Comparison of ENCODE assay signal across 11 cellular contexts in the genomic region with DNA sequence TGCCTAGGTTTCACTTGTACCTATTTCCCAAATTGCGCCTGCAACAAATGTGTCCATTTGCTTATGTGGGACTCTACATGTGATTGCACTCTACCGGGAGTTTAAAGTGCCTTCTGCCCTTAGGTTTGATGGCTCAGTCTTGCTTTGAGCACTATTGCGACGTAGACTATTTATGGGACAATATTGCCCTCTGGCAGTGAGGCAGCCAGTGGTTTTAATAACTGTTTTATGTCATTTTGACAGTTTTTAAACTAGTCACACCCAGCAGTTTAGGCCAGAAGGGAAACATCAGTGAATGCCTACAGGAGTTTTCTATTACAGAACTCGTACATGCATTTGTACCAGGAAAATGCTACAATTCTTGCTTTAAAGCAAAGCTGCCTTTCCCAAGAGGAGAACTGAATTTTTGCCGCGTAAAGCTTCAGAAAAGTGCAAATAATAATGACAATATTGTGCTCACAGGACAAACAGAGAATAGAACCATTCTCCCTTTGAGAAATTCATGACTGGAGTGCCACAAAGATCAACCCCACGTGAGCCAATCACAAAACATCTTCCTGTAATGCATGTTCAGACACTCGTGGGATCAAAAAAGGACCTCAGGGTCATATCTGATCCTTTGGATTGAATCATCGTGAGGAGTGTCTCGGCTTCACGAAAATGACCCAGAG.
DNase-seq lines count a peak whose midpoint lies in the region; FAIRE-seq and TF ChIP-seq lines count a peak whose summit lies in the region.
"Had no signal": no experiment of that assay in that cellular context is flagged by ENCODE, and none has a peak within 500 bp of the region (broad histone marks: within the 10 kb centered on the region; RNA-seq: fewer than 3 reads in every experiment).

No MANE protein-coding gene starts in this region.

- BruUV-seq in MCF 10A (replicated peaks; lab: Mats Ljungman, UMichigan), result no TSS peak

- DNase-seq in MCF 10A (ENCODE audit: unreplicated experiment) (peak; percentile 5), breast epithelium (ENCODE audit: low spot score in 2 of 2) (no peak), adipocyte (ENCODE audit: low read depth) (peak; percentile 88), left kidney (ENCODE audit: low read depth, low spot score) (peak; percentile 68), type B pancreatic cell (ENCODE audit: extremely low spot score, unreplicated experiment) (no peak), GM19240 (ENCODE audit: insufficient read length, low spot score) (no peak), GM19239 (ENCODE audit: insufficient read length, low spot score) (no peak), progenitor cell of endocrine pancreas (ENCODE audit: low spot score, unreplicated experiment) (no peak)
- DNase-seq: activated naive CD4-positive, alpha-beta T cell treated with Interleukin-2 at 50 U/mL for 16 hours; KBM-7 had no signal

- H3K27me3 ChIP-seq in breast epithelium, result no peaks in the 10 kb centered on the region
- no peaks in the 10 kb centered on the region for H3K27me3 ChIP-seq in adipocyte (replicated peaks; ENCODE audit: control insufficient read depth, insufficient read depth, low read length)

- H3K4me1 ChIP-seq in breast epithelium, result no peaks in the 10 kb centered on the region
- H3K4me1 ChIP-seq in adipocyte (ENCODE audit: control insufficient read depth, insufficient read depth, low read length), result peaks cover 9% of the 10 kb centered on the region

- TF ChIP-seq POLR2A in breast epithelium (IDR thresholded peaks at IDR 0.05), result no peak

- H3K36me3 ChIP-seq in breast epithelium (no peaks in the 10 kb centered on the region), adipocyte (ENCODE audit: control insufficient read depth, insufficient read depth, low read length, severe bottlenecking) (no peaks in the 10 kb centered on the region)

- H3K4me1 Mint-ChIP-seq in MCF 10A (ENCODE audit: insufficient read depth, unreplicated experiment) (peaks cover 5% of the 10 kb centered on the region), type B pancreatic cell (ENCODE audit: unreplicated experiment) (peaks cover 14% of the 10 kb centered on the region), progenitor cell of endocrine pancreas (ENCODE audit: low read depth) (no peaks in the 10 kb centered on the region)

- H3K9me3 ChIP-seq in breast epithelium, result no peaks in the 10 kb centered on the region
- H3K9me3 ChIP-seq in adipocyte (ENCODE audit: control insufficient read depth, low read length), result no peaks in the 10 kb centered on the region

- H3K4me3 Mint-ChIP-seq in MCF 10A (ENCODE audit: unreplicated experiment), result no peak overlapping the region
- peak overlapping the region; percentile 20 for H3K4me3 Mint-ChIP-seq in type B pancreatic cell
- H3K4me3 Mint-ChIP-seq in progenitor cell of endocrine pancreas (ENCODE audit: low read depth), result no peak overlapping the region
- H3K4me3 Mint-ChIP-seq: GM23338 had no signal

- no peak overlapping the region for H3K27ac ChIP-seq in breast epithelium

- no peak overlapping the region for H3K9ac ChIP-seq in adipocyte (ENCODE audit: low read length)

- CTCF ChIA-PET in MCF 10A (lab: Yijun Ruan, JAX), result interaction anchor here (0.5 to 1.8 kb wide), 11 partner anchors 10 to 1575 kb away, joined by 3 to 5 read pairs (median 3); no protein-coding TSS in a partner anchor

- POLR2A ChIA-PET in MCF 10A (lab: Yijun Ruan, JAX), result interaction anchor here (1.0 kb wide), 2 partner anchors 13 to 1426 kb away, joined by 3 to 4 read pairs; no protein-coding TSS in a partner anchor

- no peak overlapping the region for H3K4me3 ChIP-seq in breast epithelium
- H3K4me3 ChIP-seq in adipocyte (ENCODE audit: low read length), result no peak overlapping the region
- H3K4me3 ChIP-seq: GM23338 had no signal

- no peaks in the 10 kb centered on the region for H3K9me3 Mint-ChIP-seq in MCF 10A (ENCODE audit: unreplicated experiment)
- peaks cover 5% of the 10 kb centered on the region for H3K9me3 Mint-ChIP-seq in type B pancreatic cell
- no peaks in the 10 kb centered on the region for H3K9me3 Mint-ChIP-seq in progenitor cell of endocrine pancreas (ENCODE audit: low read depth)
- H3K9me3 Mint-ChIP-seq: GM23338 had no signal

- H3K27ac Mint-ChIP-seq in MCF 10A (ENCODE audit: low read depth, unreplicated experiment) (no peak overlapping the region), type B pancreatic cell (peak overlapping the region; percentile 33), progenitor cell of endocrine pancreas (no peak overlapping the region)
- H3K27ac Mint-ChIP-seq: GM23338 had no signal

- no peaks in the 10 kb centered on the region for H3K36me3 Mint-ChIP-seq in MCF 10A (ENCODE audit: insufficient read depth, unreplicated experiment)
- no peaks in the 10 kb centered on the region for H3K36me3 Mint-ChIP-seq in type B pancreatic cell
- no peaks in the 10 kb centered on the region for H3K36me3 Mint-ChIP-seq in progenitor cell of endocrine pancreas (ENCODE audit: insufficient read depth)

- H3K27me3 Mint-ChIP-seq in MCF 10A (ENCODE audit: insufficient read depth, unreplicated experiment), result no peaks in the 10 kb centered on the region
- no peaks in the 10 kb centered on the region for H3K27me3 Mint-ChIP-seq in type B pancreatic cell
- H3K27me3 Mint-ChIP-seq in progenitor cell of endocrine pancreas, result no peaks in the 10 kb centered on the region

- intact Hi-C loops in MCF 10A (cut with micrococcal nuclease), result loop anchor here (1.0 to 10.0 kb wide), 3 partner anchors 105 to 1425 kb away; no protein-coding TSS in a partner anchor
- intact Hi-C loops in breast epithelium (cut with DNase I; ENCODE audit: low total_unique reads), result no loop called here

- TF ChIP-seq CTCF in MCF 10A (IDR thresholded peaks at IDR 0.05; ENCODE audit: unreplicated experiment), result no peak
- TF ChIP-seq CTCF in breast epithelium (IDR thresholded peaks at IDR 0.05), result no peak
- TF ChIP-seq CTCF in type B pancreatic cell (conservative IDR thresholded peaks at IDR 0.05), result peak; percentile 21
- no peak for TF ChIP-seq CTCF in progenitor cell of endocrine pancreas (IDR thresholded peaks at IDR 0.05; ENCODE audit: unreplicated experiment)

- no peak for FAIRE-seq in GM19239 (lab: Jason Lieb, UNC)

Comparison
In these comparisons a context has a peak if more than half of its experiments do, and no peak if none do; other contexts are left out.
1. DNase-seq: peak in MCF 10A (single experiment), adipocyte (single experiment) and left kidney (single experiment); none in breast epithelium (0 of 2), type B pancreatic cell (single experiment), GM19240 (single experiment), GM19239 (single experiment) and progenitor cell of endocrine pancreas (single experiment).